ENCODE assay signal across 11 cellular contexts in the genomic region with DNA sequence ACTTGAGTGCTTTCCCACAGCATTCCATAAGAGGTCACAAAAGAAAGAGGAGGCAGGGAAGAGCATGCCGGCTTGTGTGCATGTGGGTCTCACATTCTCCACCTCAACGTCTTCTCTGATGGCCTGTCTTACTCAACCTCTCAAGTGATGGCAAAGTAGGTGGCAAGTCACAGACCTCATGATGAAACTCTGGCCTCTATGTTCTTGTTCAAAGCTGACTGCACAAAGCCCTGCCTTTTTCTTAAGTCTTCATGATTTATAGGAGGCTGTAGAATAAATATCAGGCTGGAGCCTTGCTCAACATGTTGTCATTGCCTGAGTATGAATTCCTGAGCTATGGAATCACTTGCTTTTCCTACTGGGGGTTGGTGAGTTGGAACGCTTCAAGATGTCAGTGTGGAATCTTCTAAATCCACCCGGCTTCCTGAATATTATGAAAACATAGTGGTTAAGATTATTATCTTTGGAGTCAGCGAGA.
DNase-seq lines count a peak whose midpoint lies in the region; ATAC-seq, FAIRE-seq and TF ChIP-seq lines count a peak whose summit lies in the region.
"Had no signal": no experiment of that assay in that cellular context is flagged by ENCODE, and none has a peak within 500 bp of the region (broad histone marks: within the 10 kb centered on the region; RNA-seq: fewer than 3 reads in every experiment).

No MANE protein-coding gene starts in this region.

- DNase-seq in BJ (ENCODE audit: low read depth) (peak; percentile 99), RCC 7860 (ENCODE audit: low spot score) (peak; percentile 100), epithelial cell of proximal tubule (ENCODE audit: low read depth) (peak; percentile 100), osteocyte (ENCODE audit: extremely low spot score, unreplicated experiment) (no peak), NOMO-1 (lab: John Stamatoyannopoulos, UW; ENCODE audit: unreplicated experiment in 2 of 2) (no peak), activated gamma-delta T cell treated with Interleukin-2 at 50 U/mL for 16 hours (no peak), HuH-7.5 (ENCODE audit: low spot score) (no peak)
- DNase-seq: activated T-cell treated with anti-CD3 and anti-CD28 coated beads, Interleukin-2, amount 50 U/mL, for 24 hours; NCI-H1417 treated with DMSO at 0.1 percent for 48 hours had no signal

- peaks cover 10% of the 10 kb centered on the region for H3K9me3 Mint-ChIP-seq in osteocyte (ENCODE audit: unreplicated experiment)
- H3K9me3 Mint-ChIP-seq: activated T-cell treated with anti-CD3 and anti-CD28 coated beads, Interleukin-2, amount 50 U/mL, for 24 hours had no signal

- FAIRE-seq in RCC 7860 (lab: Jason Lieb, UNC), result peak; percentile 100
- FAIRE-seq: frontal cortex had no signal

- H3K36me3 Mint-ChIP-seq in osteocyte (ENCODE audit: unreplicated experiment), result no peaks in the 10 kb centered on the region

- POLR2A ChIA-PET in BJ (lab: Charles Lee), result interaction anchor here (0.7 to 0.8 kb wide), 2 partner anchors 30 to 1111 kb away, joined by 4 read pairs; no protein-coding TSS in a partner anchor

- H3K4me3 ChIP-seq in BJ (ENCODE audit: low read depth, low read length), result no peak overlapping the region
- H3K4me3 ChIP-seq in epithelial cell of proximal tubule (ENCODE audit: low read depth, low read length), result no peak overlapping the region

- H3K27me3 ChIP-seq in BJ (ENCODE audit: control insufficient read depth, insufficient read depth, low read length), result no peaks in the 10 kb centered on the region

- H3K27ac Mint-ChIP-seq in osteocyte (ENCODE audit: unreplicated experiment), result peak overlapping the region; percentile 97
- H3K27ac Mint-ChIP-seq: activated T-cell treated with anti-CD3 and anti-CD28 coated beads, Interleukin-2, amount 50 U/mL, for 24 hours had no signal

- ATAC-seq in HG03097 (IDR thresholded peaks at IDR 0.05; ENCODE audit: low FRiP score, unreplicated experiment), result no peak

- H3K27me3 Mint-ChIP-seq in osteocyte (ENCODE audit: unreplicated experiment), result no peaks in the 10 kb centered on the region

- H3K4me3 Mint-ChIP-seq in osteocyte (ENCODE audit: unreplicated experiment), result no peak overlapping the region
- H3K4me3 Mint-ChIP-seq: activated T-cell treated with anti-CD3 and anti-CD28 coated beads, Interleukin-2, amount 50 U/mL, for 24 hours had no signal

- H3K36me3 ChIP-seq in BJ (ENCODE audit: control insufficient read depth, insufficient read depth, low read length), result no peaks in the 10 kb centered on the region

- CTCF ChIA-PET in BJ (lab: Yijun Ruan, JAX), result interaction anchor here (1.3 to 1.7 kb wide), 3 partner anchors 24 to 30 kb away, joined by 5 read pairs; no protein-coding TSS in a partner anchor

- TF ChIP-seq CTCF in BJ (IDR thresholded peaks at IDR 0.05; ENCODE audit: insufficient read depth, low read depth, low read length), result no peak
- TF ChIP-seq CTCF in epithelial cell of proximal tubule (conservative IDR thresholded peaks at IDR 0.05; ENCODE audit: low read depth, low read length), result no peak
- TF ChIP-seq CTCF in osteocyte (IDR thresholded peaks at IDR 0.05), result no peak

- H3K4me1 Mint-ChIP-seq in osteocyte (ENCODE audit: unreplicated experiment), result peaks cover 76% of the 10 kb centered on the region

Comparison
In these comparisons a context has a peak if more than half of its experiments do, and no peak if none do; other contexts are left out.
1. DNase-seq: peak in BJ (single experiment), RCC 7860 (single experiment) and epithelial cell of proximal tubule (single experiment); none in osteocyte (single experiment), NOMO-1 (0 of 2), activated gamma-delta T cell treated with Interleukin-2 at 50 U/mL for 16 hours (single experiment) and HuH-7.5 (single experiment).